23 cellular contexts compared by ENCODE assay signal in the genomic region with DNA sequence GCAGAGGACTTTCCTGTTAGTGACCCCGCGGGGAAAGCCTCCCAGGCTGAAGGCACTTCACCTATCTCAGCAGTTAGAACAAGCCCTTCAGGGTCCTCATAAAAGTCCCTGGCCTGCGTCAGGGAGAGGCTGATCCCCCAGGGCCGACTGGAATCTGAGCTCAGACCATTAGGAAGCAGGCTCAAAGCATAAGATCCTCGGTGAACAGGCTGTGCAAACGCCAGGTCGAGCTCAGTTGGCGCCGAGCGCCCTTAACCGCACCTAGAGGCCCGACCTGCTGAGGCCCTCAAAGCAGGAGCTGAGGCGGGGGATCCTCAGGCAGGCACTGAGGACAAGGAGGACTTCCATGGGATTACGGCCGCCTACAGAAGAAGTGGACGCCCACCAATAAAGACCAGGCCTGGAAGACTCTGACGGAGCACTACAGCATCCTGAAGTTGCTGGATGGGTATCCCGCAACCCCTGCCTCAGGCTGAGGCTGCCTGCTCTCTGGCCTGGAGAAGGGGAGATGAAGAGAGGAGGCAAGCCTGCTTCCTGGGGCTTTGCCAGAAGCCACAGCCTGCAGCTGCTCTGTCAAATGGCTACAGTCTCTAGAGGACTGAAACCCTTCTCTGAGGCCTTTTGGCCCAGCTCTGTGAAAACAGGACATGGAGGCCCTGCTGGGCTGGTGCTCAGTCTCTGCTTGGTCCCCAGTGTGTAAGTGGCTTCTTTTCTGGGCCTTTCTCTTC. TPM values are rescaled to one million over a fixed set of nuclear protein-coding genes. Genes with fewer than 3 reads are reported as not detected.
DNase-seq lines count a peak whose midpoint lies in the region; ATAC-seq, FAIRE-seq and TF ChIP-seq lines count a peak whose summit lies in the region.
"Had no signal": no experiment of that assay in that cellular context is flagged by ENCODE, and none has a peak within 500 bp of the region (broad histone marks: within the 10 kb centered on the region; RNA-seq: fewer than 3 reads in every experiment).

No MANE protein-coding gene starts in this region.

- intact Hi-C loops in GM12878 (cut with micrococcal nuclease; ENCODE audit: unreplicated experiment) (no loop called here), kidney (cut with DNase I) (no loop called here)

- H4K20me1 ChIP-seq in GM12878 (ENCODE audit: control insufficient read depth, insufficient read depth): no peaks in the 10 kb centered on the region

- 0 out of 2 replicates have a peak overlapping the region, but pooled peaks have one; percentile 23 for H2AFZ ChIP-seq in GM12878 (ENCODE audit: control insufficient read depth, low read depth, low read length)

- no peak overlapping the region for H3K4me2 ChIP-seq in GM12878 (ENCODE audit: control insufficient read depth, insufficient read depth)

- WGBS in GM12878 (ENCODE audit: insufficient coverage, insufficient replicate concordance, low lambda C conversion rate, missing lambda C conversion rate): 85% methylated on average over 18 of the region's 18 CpGs

- H3K27me3 Mint-ChIP-seq in stimulated activated memory B cell treated with anti-CD40 and anti-IgM and Interleukin-4, amounts not matched to agents 10 μg/mL and 1 μg/mL and 100 μg/mL, for 72 hours: no peaks in the 10 kb centered on the region
- H3K27me3 Mint-ChIP-seq in activated CD8-positive, alpha-beta T cell treated with anti-CD3 and anti-CD28 coated beads, Interleukin-2, amount 10 ng/mL, durations not matched to agents 7 days and 5 days (ENCODE audit: low read depth): peaks cover 4% of the 10 kb centered on the region
- H3K27me3 Mint-ChIP-seq: activated T-helper 17 cell treated with anti-CD3 and anti-CD28 coated beads, Interleukin-2, amount 50 U/mL, for 72 hours; IgD-negative memory B cell had no signal

- H3K9me3 ChIP-seq in GM12878 (replicated peaks; ENCODE audit: control insufficient read depth, insufficient read depth, low read length): no peaks in the 10 kb centered on the region; the same call in 2 of the 3 replicates
- H3K9me3 ChIP-seq in kidney (ENCODE audit: control insufficient read depth in 1 of 2, low read length in 2 of 2): no peaks in the 10 kb centered on the region
- H3K9me3 ChIP-seq: pancreas, thoracic aorta had no signal

- H3K27me3 ChIP-seq in GM12878 (replicated peaks in 1 of 2; ENCODE audit: control insufficient read depth in 2 of 2, insufficient read depth in 2 of 2, low read length in 1 of 2): no peaks in the 10 kb centered on the region
- H3K27me3 ChIP-seq: brain microvascular endothelial cell, pancreas had no signal

- H3K36me3 ChIP-seq in GM12878 (ENCODE audit: control insufficient read depth in 2 of 2, insufficient read depth in 2 of 2, low read length in 1 of 2): no peaks in the 10 kb centered on the region
- H3K36me3 ChIP-seq in kidney (ENCODE audit: control insufficient read depth in 1 of 2, insufficient read depth in 2 of 2, low read length in 2 of 2): no peaks in the 10 kb centered on the region
- H3K36me3 ChIP-seq: brain microvascular endothelial cell, pancreas, thoracic aorta had no signal

- no peaks in the 10 kb centered on the region for H3K4me1 Mint-ChIP-seq in stimulated activated memory B cell treated with anti-CD40 and anti-IgM and Interleukin-4, amounts not matched to agents 10 μg/mL and 1 μg/mL and 100 μg/mL, for 72 hours
- H3K4me1 Mint-ChIP-seq in activated CD8-positive, alpha-beta T cell treated with anti-CD3 and anti-CD28 coated beads, Interleukin-2, amount 10 ng/mL, durations not matched to agents 7 days and 5 days (ENCODE audit: low read depth): no peaks in the 10 kb centered on the region
- H3K4me1 Mint-ChIP-seq: activated T-helper 17 cell treated with anti-CD3 and anti-CD28 coated beads, Interleukin-2, amount 50 U/mL, for 72 hours; IgD-negative memory B cell had no signal

- TF ChIP-seq POLR2A in GM12878 (IDR thresholded peaks at IDR 0.05; ENCODE audit: low read depth, low read length): no peak

- H3K27ac ChIP-seq in GM12878 (ENCODE audit: control insufficient read depth, insufficient read depth) (no peak overlapping the region), kidney (ENCODE audit: low read depth in 2 of 2, low read length in 2 of 2) (no peak overlapping the region)
- H3K27ac ChIP-seq: brain microvascular endothelial cell, pancreas, thoracic aorta had no signal

- RAD21 ChIA-PET in GM12878 (lab: Charles Lee; ENCODE audit: unreplicated experiment): interaction anchor here (0.6 kb wide), 1 partner anchor 229 kb away, joined by 5 read pairs; no protein-coding TSS in a partner anchor

- SMC1A ChIA-PET in GM12878 (lab: Charles Lee; ENCODE audit: uncharacterized antibody, unreplicated experiment): no interaction called here

- no peak overlapping the region for H3K4me3 Mint-ChIP-seq in stimulated activated memory B cell treated with anti-CD40 and anti-IgM and Interleukin-4, amounts not matched to agents 10 μg/mL and 1 μg/mL and 100 μg/mL, for 72 hours
- H3K4me3 Mint-ChIP-seq in activated CD8-positive, alpha-beta T cell treated with anti-CD3 and anti-CD28 coated beads, Interleukin-2, amount 10 ng/mL, durations not matched to agents 7 days and 5 days: no peak overlapping the region
- H3K4me3 Mint-ChIP-seq: activated T-helper 17 cell treated with anti-CD3 and anti-CD28 coated beads, Interleukin-2, amount 50 U/mL, for 72 hours; IgD-negative memory B cell had no signal

- in situ Hi-C loops in GM12878 (cut with MboI): no loop called here

- H3K36me3 Mint-ChIP-seq in stimulated activated memory B cell treated with anti-CD40 and anti-IgM and Interleukin-4, amounts not matched to agents 10 μg/mL and 1 μg/mL and 100 μg/mL, for 72 hours: no peaks in the 10 kb centered on the region
- no peaks in the 10 kb centered on the region for H3K36me3 Mint-ChIP-seq in activated CD8-positive, alpha-beta T cell treated with anti-CD3 and anti-CD28 coated beads, Interleukin-2, amount 10 ng/mL, durations not matched to agents 7 days and 5 days (ENCODE audit: low read depth)
- H3K36me3 Mint-ChIP-seq: IgD-negative memory B cell had no signal

- TF ChIP-seq CTCF in GM12878 (IDR thresholded peaks at IDR 0.05 in 2 of 3, conservative IDR thresholded peaks at IDR 0.05 in 1 of 3; ENCODE audit: control insufficient read depth in 2 of 3, extremely low read depth in 1 of 3, insufficient read depth in 1 of 3, low read depth in 3 of 3, low read length in 3 of 3): no peak
- no peak for TF ChIP-seq CTCF in kidney (IDR thresholded peaks at IDR 0.05; ENCODE audit: borderline replicate concordance, extremely low read depth, insufficient read depth)

- no peak for TF ChIP-seq RAD21 in GM12878 (IDR thresholded peaks at IDR 0.05; ENCODE audit: insufficient read depth, low read depth, low read length)

- no peaks in the 10 kb centered on the region for H3K79me2 ChIP-seq in GM12878 (ENCODE audit: control insufficient read depth, insufficient read depth, low read length)

- no peaks in the 10 kb centered on the region for H3K4me1 ChIP-seq in GM12878 (ENCODE audit: control insufficient read depth, insufficient read depth, low read length)
- H3K4me1 ChIP-seq in kidney (ENCODE audit: control insufficient read depth in 1 of 2, insufficient read depth in 1 of 2, low read depth in 1 of 2, low read length in 2 of 2): no peaks in the 10 kb centered on the region
- H3K4me1 ChIP-seq: pancreas had no signal

- H3K9ac ChIP-seq in GM12878 (ENCODE audit: control insufficient read depth, insufficient read depth, low read length) (no peak overlapping the region), kidney (ENCODE audit: low read length in 2 of 2) (no peak overlapping the region)

- no peaks in the 10 kb centered on the region for H3K9me3 Mint-ChIP-seq in stimulated activated memory B cell treated with anti-CD40 and anti-IgM and Interleukin-4, amounts not matched to agents 10 μg/mL and 1 μg/mL and 100 μg/mL, for 72 hours
- no peaks in the 10 kb centered on the region for H3K9me3 Mint-ChIP-seq in activated CD8-positive, alpha-beta T cell treated with anti-CD3 and anti-CD28 coated beads, Interleukin-2, amount 10 ng/mL, durations not matched to agents 7 days and 5 days (ENCODE audit: insufficient read depth)
- H3K9me3 Mint-ChIP-seq: activated T-helper 17 cell treated with anti-CD3 and anti-CD28 coated beads, Interleukin-2, amount 50 U/mL, for 72 hours had no signal

- peak; percentile 2 for DNase-seq in DMS153 (lab: John Stamatoyannopoulos, UW)
- no peak for DNase-seq in DMS153 treated with DMSO at 0.1 percent for 48 hours (lab: John Stamatoyannopoulos, UW; ENCODE audit: unreplicated experiment)
- DNase-seq in GM12878 (ENCODE audit: low read depth, low spot score): no peak
- DNase-seq in kidney: peak; percentile 75
- no peak for DNase-seq in cortex of kidney (lab: John Stamatoyannopoulos, UW)
- DNase-seq in activated CD8-positive, alpha-beta T cell treated with anti-CD3 and anti-CD28 coated beads, Interleukin-2, amount 10 ng/mL, durations not matched to agents 7 days and 5 days: no peak
- DNase-seq: 8988T, brain microvascular endothelial cell, DMS53, NCI-H2029, SHP77, T-helper 2 cell had no signal

- no TSS peak for BruUV-seq in GM12878 (replicated peaks; lab: Mats Ljungman, UMichigan)

- CTCF ChIA-PET in GM12878 (lab: Yijun Ruan, JAX): interaction anchor here (0.7 kb wide), 1 partner anchor 9 kb away, joined by 3 read pairs; no protein-coding TSS in a partner anchor
- CTCF ChIA-PET in activated CD8-positive, alpha-beta T cell treated with anti-CD3 and anti-CD28 coated beads, Interleukin-2, amount 10 ng/mL, durations not matched to agents 7 days and 5 days (lab: Charles Lee): interaction anchor here (0.9 to 1.4 kb wide), 2 partner anchors 9 to 20 kb away, joined by 3 read pairs; no protein-coding TSS in a partner anchor

- FAIRE-seq in GM12878 (lab: Jason Lieb, UNC): no peak
- no peak for FAIRE-seq in kidney (lab: Jason Lieb, UNC)
- FAIRE-seq: frontal cortex, GM18507, pancreas had no signal

- no peak overlapping the region for H3K27ac Mint-ChIP-seq in stimulated activated memory B cell treated with anti-CD40 and anti-IgM and Interleukin-4, amounts not matched to agents 10 μg/mL and 1 μg/mL and 100 μg/mL, for 72 hours
- H3K27ac Mint-ChIP-seq in activated CD8-positive, alpha-beta T cell treated with anti-CD3 and anti-CD28 coated beads, Interleukin-2, amount 10 ng/mL, durations not matched to agents 7 days and 5 days: no peak overlapping the region
- H3K27ac Mint-ChIP-seq: activated T-helper 17 cell treated with anti-CD3 and anti-CD28 coated beads, Interleukin-2, amount 50 U/mL, for 72 hours; IgD-negative memory B cell had no signal

- no peak for TF ChIP-seq EP300 in GM12878 (IDR thresholded peaks at IDR 0.05; ENCODE audit: borderline replicate concordance in 1 of 2, control insufficient read depth in 1 of 2, low read depth in 2 of 2, low read length in 2 of 2)

- POLR2A ChIA-PET in GM12878 (lab: Charles Lee): no interaction called here
- POLR2A ChIA-PET in activated CD8-positive, alpha-beta T cell treated with anti-CD3 and anti-CD28 coated beads, Interleukin-2, amount 10 ng/mL, durations not matched to agents 7 days and 5 days (lab: Charles Lee): no interaction called here

- H3K4me3 ChIP-seq in GM12878 (no peak overlapping the region), kidney (ENCODE audit: low read length in 2 of 2) (no peak overlapping the region)
- H3K4me3 ChIP-seq: pancreas, thoracic aorta had no signal

- no peak for ATAC-seq in GM12878
- peak; percentile 27 for ATAC-seq in stimulated activated memory B cell treated with anti-CD40 and anti-IgM and Interleukin-4, amounts not matched to agents 10 μg/mL and 1 μg/mL and 100 μg/mL, for 72 hours
- no peak for ATAC-seq in GM21723 (IDR thresholded peaks at IDR 0.05; ENCODE audit: unreplicated experiment)
- ATAC-seq in activated CD8-positive, alpha-beta T cell treated with anti-CD3 and anti-CD28 coated beads, Interleukin-2, amount 10 ng/mL, durations not matched to agents 7 days and 5 days: no peak
- ATAC-seq: activated T-helper 17 cell treated with anti-CD3 and anti-CD28 coated beads, Interleukin-2, amount 50 U/mL, for 72 hours; pancreas had no signal

RNA-seq across cellular contexts. Expression of gene LIPJ, which starts 29.9 kb away (rescaled TPM):
- total RNA-seq in GM12878 (2013; cell fraction: nucleolus; rRNA removed): 0.81 and 0.96 TPM in 2 replicates
- total RNA-seq in GM12878 (2014; rRNA removed) (0.23 and 0.27 TPM in 2 replicates), GM12878 (2014; rRNA removed; fragmentation: Illumina TruSeq; extraction: Trizol) (0.13 and 0.28 TPM in 2 replicates), GM12878 (2021) (0.11 TPM in 1 of 2 replicates, not detected in the other), kidney (not detected)
- polyA plus RNA-seq in GM12878 (2011; ENCODE audit: low read depth): not detected
- polyA plus RNA-seq in GM12878 (2011; rRNA removed) (0.08 TPM in 1 of 2 replicates, not detected in the other), GM12878 (2014; fragmentation: Illumina TruSeq; extraction: Trizol) (0.03 TPM in 1 of 2 replicates, not detected in the other), GM12878 (2014; fragmentation: Nextera tagmentation; extraction: Ambion mirVana) (not detected), GM12878 (2014; rRNA removed) (not detected in 2 replicates), GM12878 (2016; fragmentation: Nextera tagmentation; extraction: Ambion mirVana) (under 1 TPM in 1 of 2 experiments, not detected in 1; 0.08 TPM), kidney (ENCODE audit: insufficient read depth, low read depth, low replicate concordance) (not detected)
- polyA plus RNA-seq in GM12878 (2011; cell fraction: cytosol; rRNA removed): not detected in 2 replicates
- polyA plus RNA-seq in GM12878 (2011; cell fraction: nucleus; rRNA removed): 0.03 and 0.04 TPM in 2 replicates
- 0.05 and 0.07 TPM in 2 replicates for polyA plus RNA-seq in GM12878 (2012)
- polyA minus RNA-seq in GM12878 (2011; rRNA and poly(A)+ RNA removed): 0.07 TPM in 1 of 2 replicates, not detected in the other
- polyA minus RNA-seq in GM12878 (2011; cell fraction: cytosol; rRNA and poly(A)+ RNA removed): not detected in 2 replicates
- 0.48 TPM in 1 of 2 replicates, not detected in the other for polyA minus RNA-seq in GM12878 (2011; cell fraction: nucleus; rRNA and poly(A)+ RNA removed)
- not detected for total RNA-seq in activated CD8-positive, alpha-beta T cell treated with anti-CD3 and anti-CD28 coated beads, Interleukin-2, amount 10 ng/mL, durations not matched to agents 7 days and 5 days
- total RNA-seq: activated T-helper 17 cell treated with anti-CD3 and anti-CD28 coated beads, Interleukin-2, amount 50 U/mL, for 72 hours; epithelial cell of proximal tubule; H4 had no signal
- polyA plus RNA-seq: IgD-negative memory B cell had no signal

RNA-seq across cellular contexts. Expression of gene RNLS, which starts 33.3 kb away (rescaled TPM):
- 13.9 and 16.0 TPM in 2 replicates for total RNA-seq in GM12878 (2013; cell fraction: nucleolus; rRNA removed)
- 4.7 and 6.5 TPM in 2 replicates for total RNA-seq in GM12878 (2014; rRNA removed)
- total RNA-seq in GM12878 (2014; rRNA removed; fragmentation: Illumina TruSeq; extraction: Trizol): 3.4 and 3.7 TPM in 2 replicates
- total RNA-seq in GM12878 (2021): 4.1 and 5.5 TPM in 2 replicates
- 3.3 TPM for polyA plus RNA-seq in GM12878 (2011; ENCODE audit: low read depth)
- polyA plus RNA-seq in GM12878 (2011; rRNA removed): 4.1 and 5.3 TPM in 2 replicates
- polyA plus RNA-seq in GM12878 (2011; cell fraction: cytosol; rRNA removed): 3.5 and 4.0 TPM in 2 replicates
- 1.4 and 3.1 TPM in 2 replicates for polyA plus RNA-seq in GM12878 (2011; cell fraction: nucleus; rRNA removed)
- 3.0 and 5.1 TPM in 2 replicates for polyA plus RNA-seq in GM12878 (2012)
- polyA plus RNA-seq in GM12878 (2014; fragmentation: Illumina TruSeq; extraction: Trizol): 4.5 and 5.6 TPM in 2 replicates
- 1 to 10 TPM; 3.7 to 4.1 TPM for polyA plus RNA-seq in GM12878 (2014; fragmentation: Nextera tagmentation; extraction: Ambion mirVana)
- 4.9 and 6.7 TPM in 2 replicates for polyA plus RNA-seq in GM12878 (2014; rRNA removed)
- 1 to 10 TPM; 6.1 to 6.6 TPM for polyA plus RNA-seq in GM12878 (2016; fragmentation: Nextera tagmentation; extraction: Ambion mirVana)
- 2.0 and 4.1 TPM in 2 replicates for polyA minus RNA-seq in GM12878 (2011; rRNA and poly(A)+ RNA removed)
- not detected in 2 replicates for polyA minus RNA-seq in GM12878 (2011; cell fraction: cytosol; rRNA and poly(A)+ RNA removed)
- polyA minus RNA-seq in GM12878 (2011; cell fraction: nucleus; rRNA and poly(A)+ RNA removed): 4.7 and 4.9 TPM in 2 replicates
- total RNA-seq in kidney: 21.1 TPM
- polyA plus RNA-seq in kidney (ENCODE audit: insufficient read depth, low read depth, low replicate concordance): 19.5 TPM
- total RNA-seq in activated CD8-positive, alpha-beta T cell treated with anti-CD3 and anti-CD28 coated beads, Interleukin-2, amount 10 ng/mL, durations not matched to agents 7 days and 5 days: 1 to 10 TPM; 2.5 to 3.3 TPM

RNA-seq across cellular contexts. Expression of gene LIPF, which starts 47.8 kb away (rescaled TPM):
- total RNA-seq in GM12878 (2013; cell fraction: nucleolus; rRNA removed): not detected in 2 replicates
- total RNA-seq in GM12878 (2014; rRNA removed) (not detected in 2 replicates), GM12878 (2014; rRNA removed; fragmentation: Illumina TruSeq; extraction: Trizol) (not detected in 2 replicates), GM12878 (2021) (not detected in 2 replicates), kidney (not detected)
- polyA plus RNA-seq in GM12878 (2011; ENCODE audit: low read depth): not detected
- polyA plus RNA-seq in GM12878 (2011; rRNA removed) (not detected in 2 replicates), GM12878 (2014; fragmentation: Illumina TruSeq; extraction: Trizol) (not detected in 2 replicates), GM12878 (2014; fragmentation: Nextera tagmentation; extraction: Ambion mirVana) (not detected), GM12878 (2014; rRNA removed) (not detected in 2 replicates), GM12878 (2016; fragmentation: Nextera tagmentation; extraction: Ambion mirVana) (not detected), kidney (ENCODE audit: insufficient read depth, low read depth, low replicate concordance) (not detected)
- polyA plus RNA-seq in GM12878 (2011; cell fraction: cytosol; rRNA removed): not detected in 2 replicates
- polyA plus RNA-seq in GM12878 (2011; cell fraction: nucleus; rRNA removed): 0.13 TPM in 1 of 2 replicates, not detected in the other
- polyA plus RNA-seq in GM12878 (2012): not detected in 2 replicates
- polyA minus RNA-seq in GM12878 (2011; rRNA and poly(A)+ RNA removed): not detected in 2 replicates
- polyA minus RNA-seq in GM12878 (2011; cell fraction: cytosol; rRNA and poly(A)+ RNA removed): not detected in 2 replicates
- not detected in 2 replicates for polyA minus RNA-seq in GM12878 (2011; cell fraction: nucleus; rRNA and poly(A)+ RNA removed)
- total RNA-seq in activated CD8-positive, alpha-beta T cell treated with anti-CD3 and anti-CD28 coated beads, Interleukin-2, amount 10 ng/mL, durations not matched to agents 7 days and 5 days: not detected
- total RNA-seq: activated T-helper 17 cell treated with anti-CD3 and anti-CD28 coated beads, Interleukin-2, amount 50 U/mL, for 72 hours; epithelial cell of proximal tubule; frontal cortex; H4; lower leg skin; pancreas; thoracic aorta had no signal
- polyA plus RNA-seq: IgD-negative memory B cell had no signal

Comparison
In these comparisons a context has a peak if more than half of its experiments do, and no peak if none do; other contexts are left out.
1. DNase-seq: peak in DMS153 (single experiment) and kidney (single experiment); none in DMS153 treated with DMSO at 0.1 percent for 48 hours (single experiment), GM12878 (single experiment), cortex of kidney (single experiment) and activated CD8-positive, alpha-beta T cell treated with anti-CD3 and anti-CD28 coated beads, Interleukin-2, amount 10 ng/mL, durations not matched to agents 7 days and 5 days (single experiment).